ENCODE assay signal across 1 cellular context in genomic region chr15:69978603-69979002, GRCh38.
TF ChIP-seq lines count a peak whose summit lies in the region.

No MANE protein-coding gene starts in this region.

TF ChIP-seq in H1, 55 proteins besides CTCF, POLR2A, EP300 and RAD21:
- TF ChIP-seq HDAC6 (IDR thresholded peaks at IDR 0.05; ENCODE audit: low read depth, low read length) (no peak), KDM1A (IDR thresholded peaks at IDR 0.05; ENCODE audit: borderline replicate concordance, low read length) (no peak), BRCA1 (IDR thresholded peaks at IDR 0.05; ENCODE audit: low read depth, low read length) (no peak), TBP (IDR thresholded peaks at IDR 0.05; ENCODE audit: low read depth, low read length) (no peak), PHF8 (conservative IDR thresholded peaks at IDR 0.05; ENCODE audit: low read depth, low read length) (no peak), SP1 (IDR thresholded peaks at IDR 0.05; ENCODE audit: low read depth, low read length) (no peak), HDAC2 (IDR thresholded peaks at IDR 0.05; ENCODE audit: borderline replicate concordance in 1 of 2, low read depth in 2 of 2, low read length in 2 of 2) (no peak), MAFK (IDR thresholded peaks at IDR 0.05; ENCODE audit: low read depth, low read length) (no peak)
